In the genomic region with DNA sequence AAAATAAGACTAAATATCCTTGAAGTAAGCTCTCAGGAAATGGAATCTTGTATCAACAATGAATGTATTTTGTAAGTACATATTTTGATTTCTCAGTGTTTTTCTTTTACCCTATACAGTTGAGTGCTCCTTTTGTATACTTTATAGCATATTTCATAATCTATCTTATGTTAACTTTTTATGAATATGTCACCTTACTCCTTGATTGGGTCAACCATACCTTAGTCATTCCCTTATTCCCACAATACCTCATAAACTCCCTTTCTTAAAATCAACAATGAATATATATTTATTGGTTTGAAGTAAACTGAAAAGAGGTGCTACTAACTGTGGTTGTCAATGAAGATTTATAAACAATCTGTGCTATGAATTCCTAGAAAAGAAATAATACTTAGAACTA, we compare ENCODE assay signal across 28 cellular contexts.
"Had no signal": no experiment of that assay in that cellular context is flagged by ENCODE, and none has a peak within 500 bp of the region (broad histone marks: within the 10 kb centered on the region; RNA-seq: fewer than 3 reads in every experiment).

No MANE protein-coding gene starts in this region.

- H3K27me3 ChIP-seq: gastrocnemius medialis, left lung, neural progenitor cell, ovary, sigmoid colon, stomach, thyroid gland, vagina had no signal

- H2AFZ ChIP-seq: neural progenitor cell had no signal

- DNase-seq: effector memory CD8-positive, alpha-beta T cell; foreskin fibroblast; gastrocnemius medialis; head of caudate nucleus; left cardiac atrium; left lung; mesenchymal stem cell; midbrain; naive thymus-derived CD4-positive, alpha-beta T cell; nucleus accumbens; ovary; posterior cingulate gyrus; psoas muscle; right cardiac atrium; sigmoid colon; stimulated activated CD4-positive, alpha-beta T cell treated with anti-CD3 and anti-CD28 coated beads, Interleukin-2, amount 100 ng/mL, for 24 hours; stimulated activated CD4-positive, alpha-beta T cell treated with anti-CD3 and anti-CD28 coated beads, Interleukin-4, amount 100 ng/mL, for 24 hours; stimulated activated naive CD4-positive, alpha-beta T cell treated with Interleukin-2 at 50 U/mL for 16 hours; stomach; thyroid gland; trophoblast cell had no signal

- H3K4me3 ChIP-seq: coronary artery, gastrocnemius medialis, left lung, neural progenitor cell, ovary, psoas muscle, sigmoid colon, stomach, thyroid gland, vagina had no signal

- H3K36me3 Mint-ChIP-seq: neural progenitor cell; stimulated activated effector memory CD8-positive, alpha-beta T cell treated with anti-CD3 and anti-CD28 coated beads, Interleukin-12 subunit alpha, Interleukin-12 subunit beta, amount 100 ng/mL, for 72 hours had no signal

- H3K27ac ChIP-seq: coronary artery, gastrocnemius medialis, left lung, neural progenitor cell, ovary, psoas muscle, sigmoid colon, stomach, thyroid gland, vagina had no signal

- H3K36me3 ChIP-seq: gastrocnemius medialis, left lung, neural progenitor cell, ovary, sigmoid colon, stomach, thyroid gland, vagina had no signal

- H3K27me3 Mint-ChIP-seq: effector memory CD8-positive, alpha-beta T cell; naive thymus-derived CD4-positive, alpha-beta T cell had no signal

- H3K4me1 ChIP-seq: gastrocnemius medialis, left lung, psoas muscle, sigmoid colon, stomach, thyroid gland, vagina had no signal

- H3K4me3 Mint-ChIP-seq: effector memory CD8-positive, alpha-beta T cell; naive thymus-derived CD4-positive, alpha-beta T cell; nephron; neural progenitor cell; stimulated activated effector memory CD8-positive, alpha-beta T cell treated with anti-CD3 and anti-CD28 coated beads, Interleukin-12 subunit alpha, Interleukin-12 subunit beta, amount 100 ng/mL, for 72 hours had no signal

- H3K27ac Mint-ChIP-seq: effector memory CD8-positive, alpha-beta T cell; naive thymus-derived CD4-positive, alpha-beta T cell; nephron; neural progenitor cell; stimulated activated effector memory CD8-positive, alpha-beta T cell treated with anti-CD3 and anti-CD28 coated beads, Interleukin-12 subunit alpha, Interleukin-12 subunit beta, amount 100 ng/mL, for 72 hours had no signal

- H3K9me3 ChIP-seq: gastrocnemius medialis, ovary, psoas muscle, sigmoid colon, thyroid gland, vagina had no signal

- H3K9ac ChIP-seq: neural progenitor cell had no signal

- FAIRE-seq: islet of Langerhans had no signal

- ATAC-seq: effector memory CD8-positive, alpha-beta T cell; esophagus mucosa; gastrocnemius medialis; left cardiac atrium; left lung; naive thymus-derived CD4-positive, alpha-beta T cell; psoas muscle; right cardiac atrium; stimulated activated effector memory CD8-positive, alpha-beta T cell treated with anti-CD3 and anti-CD28 coated beads, Interleukin-12 subunit alpha, Interleukin-12 subunit beta, amount 100 ng/mL, for 72 hours had no signal

- H3K4me1 Mint-ChIP-seq: naive thymus-derived CD4-positive, alpha-beta T cell; nephron; neural progenitor cell; stimulated activated effector memory CD8-positive, alpha-beta T cell treated with anti-CD3 and anti-CD28 coated beads, Interleukin-12 subunit alpha, Interleukin-12 subunit beta, amount 100 ng/mL, for 72 hours had no signal
